In genomic region chr4:47837582-47838294, GRCh38 we compare ENCODE assay signal across 1 cellular context.
TF ChIP-seq lines count a peak whose summit lies in the region.

Gene CORIN, minus strand, starts transcription at chr4:47838067. Its CDS starts 118 bp downstream, at chr4:47837949.

TF ChIP-seq in K562, 482 proteins besides CTCF, POLR2A, EP300 and RAD21 (continued from another document):
- TF ChIP-seq CUX1 (CRISPR knock-in tag; IDR thresholded peaks at IDR 0.05) (no peak), RAD51 (IDR thresholded peaks at IDR 0.05; ENCODE audit: borderline replicate concordance, low read depth) (no peak), ZNF347 (CRISPR knock-in tag; IDR thresholded peaks at IDR 0.05; ENCODE audit: low read depth) (no peak), PRPF4 (IDR thresholded peaks at IDR 0.05; ENCODE audit: insufficient read depth, low read depth, low read length, poor library complexity, severe bottlenecking) (no peak), ZNF224 (CRISPR knock-in tag; IDR thresholded peaks at IDR 0.05) (no peak), NR3C1 (CRISPR knock-in tag; IDR thresholded peaks at IDR 0.05) (no peak), TBP (optimal IDR thresholded peaks at IDR 0.05; ENCODE audit: low read depth, low read length) (no peak), ZKSCAN8 (CRISPR knock-in tag; IDR thresholded peaks at IDR 0.05) (no peak), HDAC3 (IDR thresholded peaks at IDR 0.05; ENCODE audit: borderline replicate concordance, partially characterized antibody) (no peak), ZNF24 (IDR thresholded peaks at IDR 0.05) (no peak)
TF ChIP-seq in K562: peak in this region for 0.
